ENCODE assay signal across 8 cellular contexts in the genomic region with DNA sequence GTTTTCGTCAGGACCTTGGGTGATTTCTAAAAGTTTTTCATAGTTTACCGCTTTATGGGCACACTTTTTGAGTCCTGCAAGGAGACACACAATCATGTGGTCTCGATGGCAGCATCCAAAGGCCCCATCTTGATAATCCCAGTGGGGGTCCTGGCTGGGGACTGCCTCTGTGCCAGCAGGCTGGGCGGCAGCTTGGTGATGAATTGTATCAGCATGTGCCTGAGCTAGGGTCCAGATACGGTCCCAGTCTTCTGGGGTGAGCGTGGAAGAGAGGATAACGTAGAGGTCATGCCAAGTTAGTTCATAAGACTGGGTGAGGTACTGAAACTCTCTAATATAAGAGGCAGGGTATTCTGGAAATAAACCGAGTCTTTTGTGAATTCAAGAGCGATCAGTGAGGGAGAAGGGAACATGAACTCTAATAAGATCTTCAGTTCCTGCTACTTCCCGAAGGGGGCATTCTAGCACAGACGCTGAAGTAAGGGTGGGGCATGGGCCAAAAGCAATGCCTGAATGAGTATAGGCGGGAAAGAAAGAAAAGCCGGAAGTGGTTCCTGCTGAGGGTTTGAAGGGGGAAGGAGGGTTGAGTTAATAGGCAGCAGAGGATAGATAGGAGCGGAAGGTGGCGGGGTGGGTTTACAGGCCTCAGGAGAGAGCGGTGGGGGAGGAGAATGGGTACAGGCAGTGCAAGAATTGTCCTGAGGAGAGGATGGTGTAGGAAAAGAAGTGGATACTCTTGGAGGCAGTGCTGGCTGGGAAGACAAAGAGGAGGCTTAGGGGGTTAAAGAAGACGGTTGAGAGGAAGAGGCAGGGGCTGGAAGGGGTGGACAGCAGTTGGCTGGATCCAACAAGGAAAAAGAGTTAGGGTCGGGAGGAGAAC. TPM values are rescaled to one million over a fixed set of nuclear protein-coding genes. Genes with fewer than 3 reads are reported as not detected.
A peak's percentile ranks its signal among the peaks of the same experiment; 100 is the strongest.
DNase-seq lines count a peak whose midpoint lies in the region; ATAC-seq and TF ChIP-seq lines count a peak whose summit lies in the region.

No MANE protein-coding gene starts in this region.

- H3K9me3 Mint-ChIP-seq in activated CD4-positive, alpha-beta T cell treated with anti-CD3 and anti-CD28 coated beads, Interleukin-2, amount 10 ng/mL, durations not matched to agents 24 days and 14 days, result no peaks in the 10 kb centered on the region

- peak; percentile 98 to 99 for TF ChIP-seq RAD21 in liver (IDR thresholded peaks at IDR 0.05)

- H3K27me3 Mint-ChIP-seq in activated CD4-positive, alpha-beta T cell treated with anti-CD3 and anti-CD28 coated beads, Interleukin-2, amount 10 ng/mL, durations not matched to agents 24 days and 14 days, result no peaks in the 10 kb centered on the region

- no peak overlapping the region for H3K27ac ChIP-seq in liver (ENCODE audit: low read depth in 1 of 2, low read length in 2 of 2)

- H3K27ac Mint-ChIP-seq in activated CD4-positive, alpha-beta T cell treated with anti-CD3 and anti-CD28 coated beads, Interleukin-2, amount 10 ng/mL, durations not matched to agents 24 days and 14 days, result peak overlapping the region; percentile 87

- no peaks in the 10 kb centered on the region for H3K36me3 ChIP-seq in liver (ENCODE audit: control insufficient read depth in 4 of 4, insufficient read depth in 3 of 4, low read depth in 1 of 4, low read length in 3 of 4)

- H3K27me3 ChIP-seq in liver (ENCODE audit: control insufficient read depth in 4 of 4, insufficient read depth in 4 of 4, low read length in 3 of 4), result no peaks in the 10 kb centered on the region

- WGBS in liver, result 27% methylated on average over 18 of the region's 18 CpGs

- H3K36me3 Mint-ChIP-seq in activated CD4-positive, alpha-beta T cell treated with anti-CD3 and anti-CD28 coated beads, Interleukin-2, amount 10 ng/mL, durations not matched to agents 24 days and 14 days (ENCODE audit: low read depth), result no peaks in the 10 kb centered on the region

- in situ Hi-C loops in G401 (cut with HindIII; ENCODE audit: low sequenced_read_pairs), result no loop called here

- intact Hi-C loops in activated CD4-positive, alpha-beta T cell treated with anti-CD3 and anti-CD28 coated beads, Interleukin-2, amount 10 ng/mL, durations not matched to agents 24 days and 14 days (cut with micrococcal nuclease), result loop anchor here (1.0 kb wide), 1 partner anchor 723 kb away; no protein-coding TSS in a partner anchor

- DNase-seq in G401 (ENCODE audit: low spot score) (peak; percentile 86), NCI-H526 (lab: John Stamatoyannopoulos, UW) (peak; percentile 94 to 95), dermis blood vessel endothelial cell (peak; percentile 84)
- DNase-seq in activated CD4-positive, alpha-beta T cell treated with anti-CD3 and anti-CD28 coated beads, Interleukin-2, amount 10 ng/mL, durations not matched to agents 24 days and 14 days, result peak; percentile 94
- DNase-seq in stimulated activated CD4-positive, alpha-beta T cell treated with anti-CD3 and anti-CD28 coated beads, Interleukin-4, amount 100 ng/mL, for 24 hours, result peak; percentile 81

- H3K4me1 Mint-ChIP-seq in activated CD4-positive, alpha-beta T cell treated with anti-CD3 and anti-CD28 coated beads, Interleukin-2, amount 10 ng/mL, durations not matched to agents 24 days and 14 days, result peaks cover 22% of the 10 kb centered on the region

- H3K4me3 ChIP-seq in liver (ENCODE audit: low read depth in 1 of 3, low read length in 3 of 3), result no peak overlapping the region

- no peak overlapping the region for H3K9ac ChIP-seq in liver (ENCODE audit: low read depth in 1 of 2, low read length in 2 of 2)

- peak; percentile 85 for TF ChIP-seq CTCF in liver (IDR thresholded peaks at IDR 0.05; ENCODE audit: low read depth, low read length, missing input control)

- H3K4me1 ChIP-seq in liver (ENCODE audit: control insufficient read depth in 4 of 4, insufficient read depth in 4 of 4, low read length in 3 of 4), result peaks cover 0 to 9% (median 2%) of the 10 kb centered on the region in 4 donors

- H3K9me3 ChIP-seq in liver (ENCODE audit: control insufficient read depth in 4 of 4, low read length in 3 of 4), result no peaks in the 10 kb centered on the region

- H3K4me3 Mint-ChIP-seq in activated CD4-positive, alpha-beta T cell treated with anti-CD3 and anti-CD28 coated beads, Interleukin-2, amount 10 ng/mL, durations not matched to agents 24 days and 14 days, result peak overlapping the region; percentile 75

- peak; percentile 71 for ATAC-seq in HG03457 (IDR thresholded peaks at IDR 0.05; ENCODE audit: unreplicated experiment)
- ATAC-seq in HG03108 (IDR thresholded peaks at IDR 0.05; ENCODE audit: unreplicated experiment), result no peak

TF ChIP-seq in liver, 16 proteins besides CTCF, POLR2A, EP300 and RAD21:
- TF ChIP-seq HNF4G (IDR thresholded peaks at IDR 0.05) (no peak), YY1 (IDR thresholded peaks at IDR 0.05) (no peak), HNF4A (conservative IDR thresholded peaks at IDR 0.05) (peak in 1 of 2 donors; percentile 55), NR2F2 (IDR thresholded peaks at IDR 0.05) (peak; percentile 24), RXRA (IDR thresholded peaks at IDR 0.05) (peak; percentile 34 to 68), GABPA (IDR thresholded peaks at IDR 0.05 in 1 of 2, conservative IDR thresholded peaks at IDR 0.05 in 1 of 2) (peak in 1 of 2 donors; percentile 54), JUND (IDR thresholded peaks at IDR 0.05) (no peak), TAF1 (conservative IDR thresholded peaks at IDR 0.05) (no peak), EGR1 (IDR thresholded peaks at IDR 0.05; ENCODE audit: low read depth in 2 of 2) (peak in 1 of 2 donors; percentile 28), SP1 (IDR thresholded peaks at IDR 0.05) (peak; percentile 20)
- TF ChIP-seq, protein P1, sequence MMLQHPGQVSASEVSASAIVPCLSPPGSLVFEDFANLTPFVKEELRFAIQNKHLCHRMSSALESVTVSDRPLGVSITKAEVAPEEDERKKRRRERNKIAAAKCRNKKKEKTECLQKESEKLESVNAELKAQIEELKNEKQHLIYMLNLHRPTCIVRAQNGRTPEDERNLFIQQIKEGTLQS (IDR thresholded peaks at IDR 0.05), result no peak

RNA-seq across cellular contexts. Expression of gene ERVH48-1, which starts 1.6 kb away (rescaled TPM):
- 0.06 and 0.20 TPM in 2 replicates for total RNA-seq in G401 (2014; rRNA removed; shearing (Covaris generic))
- total RNA-seq in activated CD4-positive, alpha-beta T cell treated with anti-CD3 and anti-CD28 coated beads, Interleukin-2, amount 10 ng/mL, durations not matched to agents 24 days and 14 days, result 0.44 and 0.47 TPM in 2 replicates
- 0.05 TPM in 1 of 2 replicates, not detected in the other for total RNA-seq in dermis blood vessel endothelial cell
- total RNA-seq in liver, result under 1 TPM in 1 of 2 donors, not detected in 1; 0.19 TPM
- polyA plus RNA-seq in liver, result under 1 TPM in 1 of 2 donors, not detected in 1; 0.03 TPM

RNA-seq across cellular contexts. Expression of gene NDUFV3, which starts 30.7 kb away (rescaled TPM):
- total RNA-seq in G401 (2014; rRNA removed; shearing (Covaris generic)), result 45.5 and 47.9 TPM in 2 replicates
- 41.2 and 41.7 TPM in 2 replicates for total RNA-seq in activated CD4-positive, alpha-beta T cell treated with anti-CD3 and anti-CD28 coated beads, Interleukin-2, amount 10 ng/mL, durations not matched to agents 24 days and 14 days
- total RNA-seq in dermis blood vessel endothelial cell, result 46.9 and 57.0 TPM in 2 replicates
- total RNA-seq in liver, result 10 to 100 TPM; 18.5 to 31.3 TPM
- polyA plus RNA-seq in liver, result 10 to 100 TPM; 15.8 to 25.3 TPM

RNA-seq across cellular contexts. Expression of gene WDR4, which starts 44.5 kb away (rescaled TPM):
- total RNA-seq in G401 (2014; rRNA removed; shearing (Covaris generic)), result 29.8 and 35.4 TPM in 2 replicates
- total RNA-seq in activated CD4-positive, alpha-beta T cell treated with anti-CD3 and anti-CD28 coated beads, Interleukin-2, amount 10 ng/mL, durations not matched to agents 24 days and 14 days, result 73.5 and 75.1 TPM in 2 replicates
- total RNA-seq in dermis blood vessel endothelial cell (16.3 and 21.7 TPM in 2 replicates), liver (10 to 100 TPM in 1 of 2 donors, 1 to 10 TPM in 1; 9.2 to 12.9 TPM)
- polyA plus RNA-seq in liver, result 1 to 10 TPM; 4.6 to 9.3 TPM

RNA-seq across cellular contexts. Expression of gene PKNOX1, which starts 50.6 kb away (rescaled TPM):
- 14.1 and 21.5 TPM in 2 replicates for total RNA-seq in G401 (2014; rRNA removed; shearing (Covaris generic))
- total RNA-seq in activated CD4-positive, alpha-beta T cell treated with anti-CD3 and anti-CD28 coated beads, Interleukin-2, amount 10 ng/mL, durations not matched to agents 24 days and 14 days, result 23.1 and 26.2 TPM in 2 replicates
- 7.8 and 17.9 TPM in 2 replicates for total RNA-seq in dermis blood vessel endothelial cell
- total RNA-seq in liver, result 1 to 10 TPM; 6.4 to 9.6 TPM
- 10 to 100 TPM in 1 of 2 donors, 1 to 10 TPM in 1; 2.8 to 10.3 TPM for polyA plus RNA-seq in liver
